In genomic region chr14:69666698-69667211, GRCh38 we compare ENCODE assay signal across 9 cellular contexts. TPM values are rescaled to one million over a fixed set of nuclear protein-coding genes. Genes with fewer than 3 reads are reported as not detected.
DNase-seq lines count a peak whose midpoint lies in the region; ATAC-seq and TF ChIP-seq lines count a peak whose summit lies in the region.
"Had no signal": no experiment of that assay in that cellular context is flagged by ENCODE, and none has a peak within 500 bp of the region (broad histone marks: within the 10 kb centered on the region; RNA-seq: fewer than 3 reads in every experiment).

No MANE protein-coding gene starts in this region.

- no peaks in the 10 kb centered on the region for H3K27me3 Mint-ChIP-seq in T-helper 2 cell treated with Interferon-gamma antibody and Interleukin-4, amounts not matched to agents 5 μg/mL and 100 μg/mL, for 36 hours (ENCODE audit: low read depth)
- no peaks in the 10 kb centered on the region for H3K27me3 Mint-ChIP-seq in activated T-helper 17 cell treated with anti-CD3 and anti-CD28 coated beads, Interleukin-2, amount 50 U/mL, for 72 hours

- peaks cover 7% of the 10 kb centered on the region for H3K9me3 Mint-ChIP-seq in T-helper 2 cell treated with Interferon-gamma antibody and Interleukin-4, amounts not matched to agents 5 μg/mL and 100 μg/mL, for 36 hours
- no peaks in the 10 kb centered on the region for H3K9me3 Mint-ChIP-seq in activated T-helper 17 cell treated with anti-CD3 and anti-CD28 coated beads, Interleukin-2, amount 50 U/mL, for 72 hours

- CTCF ChIA-PET in RWPE1 (lab: Yijun Ruan, JAX) = no interaction called here

- no peak overlapping the region for H3K4me3 ChIP-seq in subcutaneous abdominal adipose tissue (ENCODE audit: low read depth in 1 of 5, low read length in 5 of 5)

- peak overlapping the region; percentile 56 for H3K27ac ChIP-seq in subcutaneous abdominal adipose tissue (ENCODE audit: low read depth, low read length)
- no peak overlapping the region for H3K27ac ChIP-seq in RWPE1

- peak overlapping the region in 1 of 5 donors; percentile 10 for H3K9ac ChIP-seq in subcutaneous abdominal adipose tissue (ENCODE audit: low read length in 5 of 5)

- H3K27me3 ChIP-seq in subcutaneous abdominal adipose tissue (ENCODE audit: control insufficient read depth in 5 of 5, insufficient read depth in 4 of 5, low read length in 5 of 5) = no peaks in the 10 kb centered on the region

- ATAC-seq in activated T-helper 17 cell treated with anti-CD3 and anti-CD28 coated beads, Interleukin-2, amount 50 U/mL, for 72 hours (replicated peaks) = peak; percentile 55
- ATAC-seq in left lobe of liver (peak; percentile 38), GM19035 (IDR thresholded peaks at IDR 0.05; ENCODE audit: unreplicated experiment) (no peak)

- peaks cover 40% of the 10 kb centered on the region for H3K36me3 Mint-ChIP-seq in T-helper 2 cell treated with Interferon-gamma antibody and Interleukin-4, amounts not matched to agents 5 μg/mL and 100 μg/mL, for 36 hours (ENCODE audit: low read depth)
- H3K36me3 Mint-ChIP-seq in activated T-helper 17 cell treated with anti-CD3 and anti-CD28 coated beads, Interleukin-2, amount 50 U/mL, for 72 hours (ENCODE audit: low read depth) = peaks cover 89% of the 10 kb centered on the region

- POLR2A ChIA-PET in RWPE1 (lab: Yijun Ruan, JAX; ENCODE audit: low non-redundant PET) = no interaction called here

- peak overlapping the region; percentile 54 for H3K4me3 Mint-ChIP-seq in T-helper 2 cell treated with Interferon-gamma antibody and Interleukin-4, amounts not matched to agents 5 μg/mL and 100 μg/mL, for 36 hours
- peak overlapping the region; percentile 80 for H3K4me3 Mint-ChIP-seq in activated T-helper 17 cell treated with anti-CD3 and anti-CD28 coated beads, Interleukin-2, amount 50 U/mL, for 72 hours

- H3K4me1 Mint-ChIP-seq in T-helper 2 cell treated with Interferon-gamma antibody and Interleukin-4, amounts not matched to agents 5 μg/mL and 100 μg/mL, for 36 hours (ENCODE audit: low read depth) = peaks cover 74% of the 10 kb centered on the region
- H3K4me1 Mint-ChIP-seq in activated T-helper 17 cell treated with anti-CD3 and anti-CD28 coated beads, Interleukin-2, amount 50 U/mL, for 72 hours = peaks cover 67% of the 10 kb centered on the region

- TF ChIP-seq CTCF in RWPE1 (conservative IDR thresholded peaks at IDR 0.05; ENCODE audit: low read depth) = no peak

- no peaks in the 10 kb centered on the region for H3K9me3 ChIP-seq in subcutaneous abdominal adipose tissue (ENCODE audit: control insufficient read depth in 5 of 5, low read length in 5 of 5)

- DNase-seq in T-helper 2 cell treated with Interferon-gamma antibody and Interleukin-4, amounts not matched to agents 5 μg/mL and 100 μg/mL, for 36 hours (ENCODE audit: low spot score) = no peak
- DNase-seq in T-helper 2 cell = no peak
- DNase-seq in left lobe of liver (ENCODE audit: low spot score) = no peak
- no peak for DNase-seq in RWPE1 (ENCODE audit: low spot score)
- DNase-seq in stimulated activated naive CD4-positive, alpha-beta T cell (lab: John Stamatoyannopoulos, UW) = no peak
- DNase-seq: ACHN had no signal

- peaks cover 11 to 80% (median 51%) of the 10 kb centered on the region in 5 donors for H3K4me1 ChIP-seq in subcutaneous abdominal adipose tissue (ENCODE audit: control insufficient read depth in 5 of 5, insufficient read depth in 5 of 5, low read length in 5 of 5)

- no peaks in the 10 kb centered on the region for H3K36me3 ChIP-seq in subcutaneous abdominal adipose tissue (ENCODE audit: control insufficient read depth in 5 of 5, insufficient read depth in 5 of 5, low read length in 5 of 5)

- H3K27ac Mint-ChIP-seq in T-helper 2 cell treated with Interferon-gamma antibody and Interleukin-4, amounts not matched to agents 5 μg/mL and 100 μg/mL, for 36 hours = peak overlapping the region; percentile 66
- H3K27ac Mint-ChIP-seq in activated T-helper 17 cell treated with anti-CD3 and anti-CD28 coated beads, Interleukin-2, amount 50 U/mL, for 72 hours = peak overlapping the region; percentile 83

RNA-seq across cellular contexts. Expression of gene SUSD6, which starts 55.4 kb away (rescaled TPM):
- 10 to 100 TPM; 76.9 to 96.4 TPM for total RNA-seq in activated T-helper 17 cell treated with anti-CD3 and anti-CD28 coated beads, Interleukin-2, amount 50 U/mL, for 72 hours
- 14.8 TPM for total RNA-seq in left lobe of liver
